ENCODE assay signal across 23 cellular contexts in the genomic region with DNA sequence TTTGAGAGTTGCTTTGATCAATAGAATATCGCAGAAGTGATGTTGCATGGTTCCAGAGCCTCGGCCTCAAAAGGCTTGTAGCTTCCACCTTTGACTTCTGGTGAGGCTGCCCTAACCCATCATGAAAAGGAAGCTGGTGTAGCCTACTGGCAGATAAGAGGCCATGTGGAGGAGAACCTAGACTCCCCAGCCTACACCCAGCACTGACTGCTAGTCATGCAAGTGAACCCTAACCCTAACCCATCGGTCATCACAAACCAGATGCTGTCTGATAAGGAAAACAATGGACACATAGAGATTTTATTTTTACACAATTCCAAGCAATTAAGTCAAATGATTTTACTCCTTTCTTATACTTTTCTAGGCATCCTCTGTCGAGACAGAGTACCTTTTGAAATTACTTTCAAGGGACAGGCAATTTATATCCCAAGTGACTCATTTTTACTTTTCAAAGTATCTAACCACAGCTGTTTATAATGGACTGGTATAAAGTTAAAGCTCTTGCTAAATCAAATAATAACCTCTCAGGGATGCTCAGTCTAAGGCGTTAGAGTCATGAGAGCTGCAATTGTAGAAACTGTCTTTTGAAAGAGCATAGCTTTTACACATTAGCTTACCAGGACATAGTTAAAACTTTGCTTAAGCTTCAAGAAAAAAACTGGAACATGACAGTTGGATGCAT. TPM values are rescaled to one million over a fixed set of nuclear protein-coding genes. Genes with fewer than 3 reads are reported as not detected.
DNase-seq lines count a peak whose midpoint lies in the region; ATAC-seq and TF ChIP-seq lines count a peak whose summit lies in the region.
"Had no signal": no experiment of that assay in that cellular context is flagged by ENCODE, and none has a peak within 500 bp of the region (broad histone marks: within the 10 kb centered on the region; RNA-seq: fewer than 3 reads in every experiment).

No MANE protein-coding gene starts in this region.

- no peaks in the 10 kb centered on the region for H3K79me2 ChIP-seq in PC-9 (ENCODE audit: low read depth)

- no peaks in the 10 kb centered on the region for H3K27me3 ChIP-seq in upper lobe of right lung
- no peaks in the 10 kb centered on the region for H3K27me3 ChIP-seq in PC-9 (ENCODE audit: insufficient read depth, low read depth)
- H3K27me3 ChIP-seq: transverse colon had no signal

- CTCF ChIA-PET in PC-9 (lab: Charles Lee) = interaction anchor here (0.5 kb wide), 1 partner anchor 23 kb away, joined by 4 read pairs; no protein-coding TSS in a partner anchor

- DNase-seq in ELR (ENCODE audit: low read depth) (peak; percentile 40), M059J (ENCODE audit: low read depth) (peak; percentile 82), astrocyte of the spinal cord (ENCODE audit: low read depth, low spot score) (peak; percentile 47), upper lobe of right lung (no peak), hepatic stellate cell (ENCODE audit: low spot score) (no peak), EL (no peak), PC-9 (no peak)
- DNase-seq: activated CD4-positive, alpha-beta T cell treated with anti-CD3 and anti-CD28 coated beads, Interleukin-2, amount 50 U/mL, for 48 hours; activated CD4-positive, CD25-positive, alpha-beta regulatory T cell treated with anti-CD3 and anti-CD28 coated beads, Interleukin-2, amount 50 U/mL, for 72 hours; activated gamma-delta T cell treated with Interleukin-2 at 50 U/mL for 16 hours; activated T-cell treated with anti-CD3 and anti-CD28 coated beads, Interleukin-2, amount 50 U/mL, for 48 hours; DND-41; hypothalamus; immature natural killer cell; Karpas-422; MV-4-11; NCI-H1436; NCI-H446 treated with DMSO at 0.1 percent for 48 hours; NCI-H774; stimulated activated CD4-positive, alpha-beta T cell treated with anti-CD3 and anti-CD28 coated beads, Interleukin-15, amount 100 ng/mL, for 24 hours; transverse colon had no signal

- H3K9me2 ChIP-seq in PC-9 (ENCODE audit: insufficient read depth) = no peaks in the 10 kb centered on the region; the same call in 1 of the 2 replicates

- H3K4me1 ChIP-seq in upper lobe of right lung (no peaks in the 10 kb centered on the region), PC-9 (replicated peaks; ENCODE audit: insufficient read depth) (no peaks in the 10 kb centered on the region)
- H3K4me1 ChIP-seq: transverse colon had no signal

- H3K36me3 ChIP-seq in upper lobe of right lung (no peaks in the 10 kb centered on the region), PC-9 (ENCODE audit: low read depth) (no peaks in the 10 kb centered on the region)
- H3K36me3 ChIP-seq: transverse colon had no signal

- POLR2A ChIA-PET in PC-9 (lab: Charles Lee; ENCODE audit: unreplicated experiment) = no interaction called here

- H2AFZ ChIP-seq in PC-9 = no peak overlapping the region

- H3K4me2 ChIP-seq in PC-9 = no peak overlapping the region

- intact Hi-C loops in upper lobe of right lung (cut with DNase I) = no loop called here
- intact Hi-C loops in PC-9 (cut with micrococcal nuclease; ENCODE audit: unreplicated experiment) = no loop called here

- H3K9me3 ChIP-seq in upper lobe of right lung (no peaks in the 10 kb centered on the region), PC-9 (ENCODE audit: insufficient read depth, low read depth) (no peaks in the 10 kb centered on the region)
- H3K9me3 ChIP-seq: transverse colon had no signal

- no peak for TF ChIP-seq CTCF in astrocyte of the spinal cord (IDR thresholded peaks at IDR 0.05; ENCODE audit: low read depth, low read length)
- no peak for TF ChIP-seq CTCF in upper lobe of right lung (IDR thresholded peaks at IDR 0.05)
- TF ChIP-seq CTCF in PC-9 (conservative IDR thresholded peaks at IDR 0.05) = no peak

- in situ Hi-C loops in astrocyte of the spinal cord (cut with HindIII; ENCODE audit: low sequenced_read_pairs) = no loop called here

- no TSS peak for BruUV-seq in PC-9 (replicated peaks; lab: Mats Ljungman, UMichigan)

- no peaks in the 10 kb centered on the region for H3F3A ChIP-seq in PC-9 (ENCODE audit: insufficient read depth, low read depth)

- no peaks in the 10 kb centered on the region for H4K20me1 ChIP-seq in PC-9 (ENCODE audit: insufficient read depth)

- H3K4me3 ChIP-seq in astrocyte of the spinal cord (ENCODE audit: low read depth, low read length) (no peak overlapping the region), upper lobe of right lung (no peak overlapping the region), PC-9 (no peak overlapping the region)
- H3K4me3 ChIP-seq: transverse colon had no signal

- H3K27ac ChIP-seq in upper lobe of right lung (no peak overlapping the region), PC-9 (no peak overlapping the region)
- H3K27ac ChIP-seq: RWPE1, transverse colon had no signal

- ATAC-seq in upper lobe of right lung = peak; percentile 19
- ATAC-seq: stimulated activated effector memory CD8-positive, alpha-beta T cell treated with anti-CD3 and anti-CD28 coated beads, Interleukin-12 subunit alpha, Interleukin-12 subunit beta, amount 100 ng/mL, for 72 hours had no signal

RNA-seq across cellular contexts. Expression of gene PTPRB, which starts 17.6 kb away (rescaled TPM):
- 1.6 and 3.4 TPM in 2 replicates for total RNA-seq in M059J (2014; rRNA removed; shearing (Covaris generic))
- total RNA-seq in upper lobe of right lung (196 TPM), PC-9 (2021) (1.3 and 1.9 TPM in 2 replicates)

Comparison
In these comparisons a context has a peak if more than half of its experiments do, and no peak if none do; other contexts are left out.
1. DNase-seq: peak in ELR (single experiment), M059J (single experiment) and astrocyte of the spinal cord (single experiment); none in upper lobe of right lung (single experiment), hepatic stellate cell (single experiment), EL (single experiment) and PC-9 (0 of 2).
2. RNA of gene PTPRB, which starts 17.6 kb away (total RNA-seq): 196 TPM in upper lobe of right lung (single experiment); 1.6 to 3.4 TPM in M059J and 1.3 to 1.9 TPM in PC-9; every median in the first group is over 10 times any median in the second.